Comparison of ENCODE assay signal across 23 cellular contexts in genomic region chr1:76093931-76094330, GRCh38. TPM values are rescaled to one million over a fixed set of nuclear protein-coding genes. Genes with fewer than 3 reads are reported as not detected.
A peak's percentile ranks its signal among the peaks of the same experiment; 100 is the strongest.
DNase-seq lines count a peak whose midpoint lies in the region; ATAC-seq and TF ChIP-seq lines count a peak whose summit lies in the region.
"Had no signal": no experiment of that assay in that cellular context is flagged by ENCODE, and none has a peak within 500 bp of the region (broad histone marks: within the 10 kb centered on the region; RNA-seq: fewer than 3 reads in every experiment).

No MANE protein-coding gene starts in this region.

- H3K79me2 ChIP-seq in neural progenitor cell (ENCODE audit: low read depth) (peaks cover 25% of the 10 kb centered on the region), GM23338 (replicated peaks; ENCODE audit: insufficient read depth) (peaks cover 45% of the 10 kb centered on the region)

- H3K4me3 Mint-ChIP-seq in mesothelial cell of epicardium (no peak overlapping the region), neural progenitor cell (no peak overlapping the region), GM23338 (no peak overlapping the region)
- H3K4me3 Mint-ChIP-seq: CD14-positive monocyte; CD4-positive, alpha-beta T cell; CD8-positive, alpha-beta memory T cell; HFFc6 had no signal

- TF ChIP-seq CTCF in mesothelial cell of epicardium (IDR thresholded peaks at IDR 0.05; ENCODE audit: unreplicated experiment) (no peak), neural progenitor cell (IDR thresholded peaks at IDR 0.05) (no peak), GM23338 (conservative IDR thresholded peaks at IDR 0.05; ENCODE audit: low read depth in 2 of 2) (no peak)

- H4K20me1 ChIP-seq in neural progenitor cell (ENCODE audit: low read depth) (no peaks in the 10 kb centered on the region), GM23338 (replicated peaks; ENCODE audit: insufficient read depth) (peaks cover 6% of the 10 kb centered on the region; the same call in 1 of the 2 replicates)

- no peaks in the 10 kb centered on the region for H3K27me3 ChIP-seq in neural progenitor cell
- H3K27me3 ChIP-seq in GM23338 (ENCODE audit: insufficient read depth), result no peaks in the 10 kb centered on the region
- H3K27me3 ChIP-seq: BE2C; BLaER1 treated with 17β-estradiol and CSF1 and Interleukin-3, amounts not matched to agents 10 nM and 100 nM had no signal

- peaks cover 3% of the 10 kb centered on the region for H3K9me3 Mint-ChIP-seq in mesothelial cell of epicardium
- no peaks in the 10 kb centered on the region for H3K9me3 Mint-ChIP-seq in neural progenitor cell
- no peaks in the 10 kb centered on the region for H3K9me3 Mint-ChIP-seq in GM23338
- H3K9me3 Mint-ChIP-seq: CD4-positive, alpha-beta T cell; CD8-positive, alpha-beta memory T cell; HFFc6 had no signal

- no peaks in the 10 kb centered on the region for H3K36me3 Mint-ChIP-seq in mesothelial cell of epicardium
- H3K36me3 Mint-ChIP-seq in neural progenitor cell, result peaks cover 4% of the 10 kb centered on the region
- peaks cover 3% of the 10 kb centered on the region; the same call in 1 of the 3 replicates for H3K36me3 Mint-ChIP-seq in GM23338 (ENCODE audit: low read depth)
- H3K36me3 Mint-ChIP-seq: CD8-positive, alpha-beta memory T cell had no signal

- ATAC-seq in GM21576 (IDR thresholded peaks at IDR 0.05; ENCODE audit: unreplicated experiment) (no peak), GM23338 (no peak)
- ATAC-seq: A549, GM12878 had no signal

- H3K4me1 ChIP-seq in neural progenitor cell (no peaks in the 10 kb centered on the region), GM23338 (ENCODE audit: insufficient read depth) (peaks cover 21% of the 10 kb centered on the region)
- H3K4me1 ChIP-seq: A549, BE2C, HAP-1 had no signal

- H3K4me3 ChIP-seq in neural progenitor cell (no peak overlapping the region), GM23338 (no peak overlapping the region)
- H3K4me3 ChIP-seq: A549; BLaER1 treated with 17β-estradiol and CSF1 and Interleukin-3, amounts not matched to agents 10 nM and 100 nM; GM12878; HAP-1 had no signal

- no peaks in the 10 kb centered on the region for H3K36me3 ChIP-seq in neural progenitor cell
- H3K36me3 ChIP-seq in GM23338 (ENCODE audit: insufficient read depth), result no peaks in the 10 kb centered on the region
- H3K36me3 ChIP-seq: BE2C, HAP-1 had no signal

- H3K27me3 Mint-ChIP-seq in mesothelial cell of epicardium (ENCODE audit: low read depth) (no peaks in the 10 kb centered on the region), neural progenitor cell (ENCODE audit: insufficient read depth, low read depth) (no peaks in the 10 kb centered on the region), GM23338 (ENCODE audit: insufficient read depth, low read depth, poor library complexity) (no peaks in the 10 kb centered on the region)
- H3K27me3 Mint-ChIP-seq: CD4-positive, alpha-beta T cell had no signal

- H3F3A ChIP-seq in neural progenitor cell (ENCODE audit: low read depth), result no peaks in the 10 kb centered on the region
- H3F3A ChIP-seq in GM23338 (replicated peaks; ENCODE audit: low read depth), result no peaks in the 10 kb centered on the region

- H3K4me1 Mint-ChIP-seq in mesothelial cell of epicardium (peaks cover 52% of the 10 kb centered on the region), neural progenitor cell (peaks cover 16% of the 10 kb centered on the region), GM23338 (peaks cover 37% of the 10 kb centered on the region)
- H3K4me1 Mint-ChIP-seq: CD8-positive, alpha-beta memory T cell had no signal

- in situ Hi-C loops in SK-MEL-5 (cut with HindIII; ENCODE audit: low pct_unique_long_range_greater_than_20kb, low sequenced_read_pairs), result no loop called here

- H3K4me2 ChIP-seq in neural progenitor cell, result no peak overlapping the region
- H3K4me2 ChIP-seq in GM23338, result no peak overlapping the region
- H3K4me2 ChIP-seq: A549; BLaER1 treated with 17β-estradiol and CSF1 and Interleukin-3, amounts not matched to agents 10 nM and 100 nM had no signal

- no peak overlapping the region for H3K9ac ChIP-seq in neural progenitor cell
- H3K9ac ChIP-seq: BLaER1 treated with 17β-estradiol and CSF1 and Interleukin-3, amounts not matched to agents 10 nM and 100 nM had no signal

- DNase-seq in SK-MEL-5 (ENCODE audit: low read depth, low spot score) (peak; percentile 71), mesothelial cell of epicardium (ENCODE audit: low spot score in 2 of 2, unreplicated experiment in 2 of 2) (no peak), neural progenitor cell (ENCODE audit: low spot score) (no peak), NCI-H2029 (lab: John Stamatoyannopoulos, UW) (no peak), GM23338 (ENCODE audit: low spot score) (no peak)
- DNase-seq: 8988T; ACHN; AML-193; BE2C; CD4-positive, alpha-beta T cell; CD8-positive, alpha-beta memory T cell; DMS 273 treated with DMSO at 0.1 percent for 48 hours; DMS79; EL; GDM1; GOT3; HFFc6 had no signal

- H3K27ac Mint-ChIP-seq in mesothelial cell of epicardium, result peak overlapping the region; percentile 33
- peak overlapping the region; percentile 21 for H3K27ac Mint-ChIP-seq in neural progenitor cell
- no peak overlapping the region for H3K27ac Mint-ChIP-seq in GM23338
- H3K27ac Mint-ChIP-seq: CD14-positive monocyte; CD4-positive, alpha-beta T cell; CD8-positive, alpha-beta memory T cell; HFFc6 had no signal

- no peaks in the 10 kb centered on the region for H3K9me3 ChIP-seq in neural progenitor cell (ENCODE audit: low read depth)
- H3K9me3 ChIP-seq: A549, BE2C, HAP-1 had no signal

- no peaks in the 10 kb centered on the region; the same call in 1 of the 2 replicates for H3K9me2 ChIP-seq in GM23338 (ENCODE audit: insufficient read depth)

- H3K27ac ChIP-seq in neural progenitor cell (no peak overlapping the region), GM23338 (ENCODE audit: low read depth) (no peak overlapping the region)
- H3K27ac ChIP-seq: A549; BLaER1 treated with 17β-estradiol and CSF1 and Interleukin-3, amounts not matched to agents 10 nM and 100 nM had no signal

- H2AFZ ChIP-seq in neural progenitor cell (replicated peaks) (no peak overlapping the region), GM23338 (no peak overlapping the region)

TF ChIP-seq in GM23338, 12 proteins besides CTCF, POLR2A, EP300 and RAD21:
- TF ChIP-seq EZH2 (IDR thresholded peaks at IDR 0.05; ENCODE audit: low read depth, unreplicated experiment) (no peak), POLR2AphosphoS5 (IDR thresholded peaks at IDR 0.05; ENCODE audit: low read depth) (no peak), ZNF114 (CRISPR knock-in tag; IDR thresholded peaks at IDR 0.05) (no peak), ZNF331 (CRISPR knock-in tag; IDR thresholded peaks at IDR 0.05; ENCODE audit: low read depth) (no peak)
TF ChIP-seq in GM23338: peak in this region for 0.

RNA-seq across cellular contexts. Expression of gene ST6GALNAC3, which starts 19.4 kb away (rescaled TPM):
- 63.8 and 70.7 TPM in 2 replicates for total RNA-seq in SK-MEL-5 (2014; rRNA removed; shearing (Covaris generic))
- polyA plus RNA-seq in SK-MEL-5 (2015; cell fraction: cytosol; rRNA removed), result 24.3 and 28.8 TPM in 2 replicates
- polyA plus RNA-seq in SK-MEL-5 (2015; cell fraction: nucleus; rRNA removed), result 6.6 and 11.8 TPM in 2 replicates
- total RNA-seq in mesothelial cell of epicardium (62.3 to 64.8 TPM (median 64.6 TPM) in 3 replicates), neural progenitor cell (ENCODE audit: low replicate concordance) (13.4 and 23.6 TPM in 2 replicates)
- 11.6 and 14.2 TPM in 2 replicates for total RNA-seq in GM23338 (2014; rRNA removed; shearing (Covaris generic))
- polyA plus RNA-seq in GM23338 (2016; fragmentation: Nextera tagmentation; extraction: Ambion mirVana), result 4.7 and 5.5 TPM in 2 replicates
